10 cellular contexts compared by ENCODE assay signal in genomic region chr21:33655591-33656221, GRCh38. TPM values are rescaled to one million over a fixed set of nuclear protein-coding genes. Genes with fewer than 3 reads are reported as not detected.
DNase-seq lines count a peak whose midpoint lies in the region; ATAC-seq and TF ChIP-seq lines count a peak whose summit lies in the region.
"Had no signal": no experiment of that assay in that cellular context is flagged by ENCODE, and none has a peak within 500 bp of the region (broad histone marks: within the 10 kb centered on the region; RNA-seq: fewer than 3 reads in every experiment).

No MANE protein-coding gene starts in this region.

- peak overlapping the region; percentile 4 to 27 for H2BK12ac ChIP-seq in mesenchymal stem cell (ENCODE audit: low read length in 2 of 2)

- no peak overlapping the region for H3K9ac ChIP-seq in IMR-90 (ENCODE audit: low read depth, low read length)
- H3K9ac ChIP-seq in mesenchymal stem cell (ENCODE audit: low read length) = no peak overlapping the region
- no peak overlapping the region for H3K9ac ChIP-seq in Karpas-422 (ENCODE audit: low read length)

- POLR2A ChIA-PET in IMR-90 (lab: Charles Lee; ENCODE audit: unreplicated experiment) = no interaction called here
- POLR2A ChIA-PET in activated CD4-positive, alpha-beta T cell treated with anti-CD3 and anti-CD28 coated beads for 36 hours (lab: Charles Lee) = no interaction called here

- H3K4ac ChIP-seq in IMR-90 (ENCODE audit: low read depth, low read length) (peak overlapping the region; percentile 93), mesenchymal stem cell (ENCODE audit: low read depth in 1 of 2, low read length in 2 of 2) (no peak overlapping the region)

- H3K4me1 Mint-ChIP-seq in chondrocyte (ENCODE audit: low read depth) = peaks cover 56% of the 10 kb centered on the region
- H3K4me1 Mint-ChIP-seq in activated CD4-positive, alpha-beta T cell treated with anti-CD3 and anti-CD28 coated beads for 36 hours = no peaks in the 10 kb centered on the region

- H2BK15ac ChIP-seq in IMR-90 (ENCODE audit: low read depth, low read length) (peak overlapping the region; percentile 93), mesenchymal stem cell (ENCODE audit: low read depth, poor library complexity, severe bottlenecking) (no peak overlapping the region)

- H3K4me2 ChIP-seq in IMR-90 (ENCODE audit: low read depth, low read length) (peak overlapping the region; percentile 57), mesenchymal stem cell (ENCODE audit: low read length, poor library complexity, severe bottlenecking) (no peak overlapping the region), Karpas-422 (ENCODE audit: low read depth, low read length, poor library complexity, severe bottlenecking) (no peak overlapping the region)

- H2AFZ ChIP-seq in IMR-90 (replicated peaks; ENCODE audit: low read length, poor library complexity) = no peak overlapping the region
- no peak overlapping the region for H2AFZ ChIP-seq in mesenchymal stem cell (ENCODE audit: low read depth, low read length)
- H2AFZ ChIP-seq in Karpas-422 (ENCODE audit: low read length) = no peak overlapping the region

- no peaks in the 10 kb centered on the region for H3K27me3 Mint-ChIP-seq in chondrocyte (ENCODE audit: low read depth)
- no peaks in the 10 kb centered on the region for H3K27me3 Mint-ChIP-seq in activated CD4-positive, alpha-beta T cell treated with anti-CD3 and anti-CD28 coated beads for 36 hours
- H3K27me3 Mint-ChIP-seq: activated naive CD8-positive, alpha-beta T cell had no signal

- no peak overlapping the region for H3K4me3 Mint-ChIP-seq in chondrocyte (ENCODE audit: unreplicated experiment)
- H3K4me3 Mint-ChIP-seq in activated CD4-positive, alpha-beta T cell treated with anti-CD3 and anti-CD28 coated beads for 36 hours = no peak overlapping the region
- H3K4me3 Mint-ChIP-seq: activated naive CD8-positive, alpha-beta T cell had no signal

- DNase-seq in AG08396 (ENCODE audit: low spot score) (peak; percentile 59), IMR-90 (peak; percentile 97), chondrocyte (ENCODE audit: low spot score) (no peak), mesenchymal stem cell (peak; percentile 84), Karpas-422 (no peak), NCI-H2107 (lab: John Stamatoyannopoulos, UW) (no peak), esophagus muscularis mucosa (ENCODE audit: extremely low spot score) (no peak)
- no peak for DNase-seq in activated CD4-positive, alpha-beta T cell treated with anti-CD3 and anti-CD28 coated beads for 36 hours
- DNase-seq: DND-41 had no signal

- peak overlapping the region; percentile 52 for H3K56ac ChIP-seq in IMR-90 (ENCODE audit: extremely low read depth, insufficient read depth, low read length)

- no TSS peak for BruUV-seq in IMR-90 (replicated peaks; lab: Mats Ljungman, UMichigan)

- ATAC-seq in IMR-90 (ENCODE audit: low read depth) = peak; percentile 88
- no peak for ATAC-seq in activated CD4-positive, alpha-beta T cell treated with anti-CD3 and anti-CD28 coated beads for 36 hours

- H3K9me3 ChIP-seq in IMR-90 (ENCODE audit: control insufficient read depth, insufficient read depth, low read length) (no peaks in the 10 kb centered on the region), mesenchymal stem cell (ENCODE audit: control insufficient read depth, low read length) (no peaks in the 10 kb centered on the region), Karpas-422 (ENCODE audit: low read length) (no peaks in the 10 kb centered on the region), esophagus muscularis mucosa (no peaks in the 10 kb centered on the region)

- H3K27ac ChIP-seq in IMR-90 (ENCODE audit: insufficient read depth, low read length) = peak overlapping the region; percentile 92
- H3K27ac ChIP-seq in mesenchymal stem cell (ENCODE audit: low read length, poor library complexity, severe bottlenecking) = peak overlapping the region; percentile 97
- H3K27ac ChIP-seq in Karpas-422 (ENCODE audit: low read length) = no peak overlapping the region
- peak overlapping the region in 2 of 4 donors; percentile 11 to 15 for H3K27ac ChIP-seq in esophagus muscularis mucosa (replicated peaks in 1 of 4)

- H2BK5ac ChIP-seq in IMR-90 (ENCODE audit: low read depth, low read length, poor library complexity, severe bottlenecking) (peak overlapping the region; percentile 95), mesenchymal stem cell (ENCODE audit: low read depth, low read length, poor library complexity, severe bottlenecking) (no peak overlapping the region)

- H3K18ac ChIP-seq in IMR-90 (ENCODE audit: low read depth, low read length) = peak overlapping the region; percentile 93
- H3K18ac ChIP-seq in mesenchymal stem cell (ENCODE audit: low read depth in 1 of 2, low read length in 2 of 2) = no peak overlapping the region

- TF ChIP-seq RAD21 in IMR-90 (IDR thresholded peaks at IDR 0.05; ENCODE audit: low read length) = no peak

- peak overlapping the region; percentile 91 for H2BK20ac ChIP-seq in IMR-90 (ENCODE audit: low read depth, low read length)

- in situ Hi-C loops in IMR-90 (cut with MboI; ENCODE audit: low sequenced_read_pairs) = no loop called here

- H3K79me1 ChIP-seq in IMR-90 (ENCODE audit: low read depth in 1 of 2, low read length in 2 of 2) (peaks cover 42 to 70% of the 10 kb centered on the region in 2 experiments), mesenchymal stem cell (replicated peaks; ENCODE audit: low read length, poor library complexity, severe bottlenecking) (peaks cover 5% of the 10 kb centered on the region)

- H3K4me1 ChIP-seq in IMR-90 (ENCODE audit: control insufficient read depth, insufficient read depth, low read length) (peaks cover 11% of the 10 kb centered on the region), mesenchymal stem cell (ENCODE audit: control insufficient read depth, insufficient read depth, low read depth, low read length) (peaks cover 12% of the 10 kb centered on the region), Karpas-422 (ENCODE audit: low read length) (no peaks in the 10 kb centered on the region), esophagus muscularis mucosa (peaks cover 27 to 56% (median 34%) of the 10 kb centered on the region in 4 donors)

- H4K91ac ChIP-seq in IMR-90 (ENCODE audit: insufficient read depth, low read depth, low read length) (peak overlapping the region; percentile 85), mesenchymal stem cell (ENCODE audit: low read length) (no peak overlapping the region)

- H3K79me2 ChIP-seq in Karpas-422 (ENCODE audit: low read length) = no peaks in the 10 kb centered on the region

- peak overlapping the region; percentile 92 for H2AK5ac ChIP-seq in IMR-90 (ENCODE audit: low read depth, low read length)
- no peak overlapping the region for H2AK5ac ChIP-seq in mesenchymal stem cell (ENCODE audit: low read length, severe bottlenecking)

- TF ChIP-seq POLR2A in IMR-90 (IDR thresholded peaks at IDR 0.05; ENCODE audit: low read depth, low read length) = no peak
- TF ChIP-seq POLR2A in esophagus muscularis mucosa (IDR thresholded peaks at IDR 0.05; ENCODE audit: low read depth) = no peak

- H3K14ac ChIP-seq in IMR-90 (replicated peaks; ENCODE audit: low read depth, low read length) (peak overlapping the region; percentile 40), mesenchymal stem cell (ENCODE audit: low read length in 2 of 2) (no peak overlapping the region)

- H2AK9ac ChIP-seq in IMR-90 (replicated peaks; ENCODE audit: low read depth, low read length, poor library complexity) = no peak overlapping the region

- CTCF ChIA-PET in IMR-90 (lab: Yijun Ruan, JAX) = no interaction called here
- CTCF ChIA-PET in activated CD4-positive, alpha-beta T cell treated with anti-CD3 and anti-CD28 coated beads for 36 hours (lab: Charles Lee) = no interaction called here

- H3K4me3 ChIP-seq in IMR-90 (ENCODE audit: insufficient read depth, low read depth, low read length) (no peak overlapping the region), mesenchymal stem cell (ENCODE audit: insufficient read depth in 1 of 2, low read depth in 1 of 2, low read length in 2 of 2) (no peak overlapping the region), Karpas-422 (ENCODE audit: low read length) (no peak overlapping the region), esophagus muscularis mucosa (no peak overlapping the region)

- intact Hi-C loops in IMR-90 (cut with micrococcal nuclease) = loop anchor here (2.0 kb wide), 1 partner anchor 29 kb away; no protein-coding TSS in a partner anchor
- intact Hi-C loops in activated CD4-positive, alpha-beta T cell treated with anti-CD3 and anti-CD28 coated beads for 36 hours (cut with DNase I, micrococcal nuclease) = no loop called here
- intact Hi-C loops in esophagus muscularis mucosa (cut with DNase I) = no loop called here

- dilution Hi-C loops in IMR-90 (cut with HindIII; ENCODE audit: low sequenced_read_pairs, unreplicated experiment) = no loop called here

- peak overlapping the region; percentile 92 for H2BK120ac ChIP-seq in IMR-90 (ENCODE audit: low read depth, low read length)
- no peak overlapping the region for H2BK120ac ChIP-seq in mesenchymal stem cell (ENCODE audit: low read depth, low read length)

- TF ChIP-seq CTCF in IMR-90 (conservative IDR thresholded peaks at IDR 0.05; ENCODE audit: low read depth, low read length) = no peak
- TF ChIP-seq CTCF in chondrocyte (IDR thresholded peaks at IDR 0.05) = no peak
- no peak for TF ChIP-seq CTCF in esophagus muscularis mucosa (IDR thresholded peaks at IDR 0.05)

- H4K5ac ChIP-seq in IMR-90 (ENCODE audit: low read depth, low read length) = peak overlapping the region; percentile 94

- H3K36me3 ChIP-seq in IMR-90 (ENCODE audit: control insufficient read depth, insufficient read depth, low read length) = no peaks in the 10 kb centered on the region
- no peaks in the 10 kb centered on the region for H3K36me3 ChIP-seq in mesenchymal stem cell (ENCODE audit: control insufficient read depth in 1 of 2, insufficient read depth in 2 of 2, low read depth in 1 of 2, low read length in 2 of 2)
- H3K36me3 ChIP-seq in Karpas-422 (ENCODE audit: insufficient read depth, low read length) = no peaks in the 10 kb centered on the region
- H3K36me3 ChIP-seq in esophagus muscularis mucosa = no peaks in the 10 kb centered on the region

- peaks cover under 1% of the 10 kb centered on the region for H3K9me3 Mint-ChIP-seq in chondrocyte (ENCODE audit: low read depth)
- H3K9me3 Mint-ChIP-seq in activated CD4-positive, alpha-beta T cell treated with anti-CD3 and anti-CD28 coated beads for 36 hours (ENCODE audit: low read depth) = no peaks in the 10 kb centered on the region

- H3K23ac ChIP-seq in IMR-90 (ENCODE audit: low read depth, low read length) = peak overlapping the region; percentile 32; the same call in 1 of the 2 replicates
- H3K23ac ChIP-seq in mesenchymal stem cell (ENCODE audit: low read length in 2 of 2) = no peak overlapping the region

- H3K36me3 Mint-ChIP-seq in chondrocyte (ENCODE audit: low read depth) = no peaks in the 10 kb centered on the region
- no peaks in the 10 kb centered on the region for H3K36me3 Mint-ChIP-seq in activated CD4-positive, alpha-beta T cell treated with anti-CD3 and anti-CD28 coated beads for 36 hours (ENCODE audit: low read depth)

- TF ChIP-seq EP300 in esophagus muscularis mucosa (IDR thresholded peaks at IDR 0.05) = no peak

- peak overlapping the region; percentile 95 for H3K27ac Mint-ChIP-seq in chondrocyte (ENCODE audit: unreplicated experiment)
- no peak overlapping the region for H3K27ac Mint-ChIP-seq in activated CD4-positive, alpha-beta T cell treated with anti-CD3 and anti-CD28 coated beads for 36 hours
- H3K27ac Mint-ChIP-seq: activated naive CD8-positive, alpha-beta T cell had no signal

- H4K8ac ChIP-seq in IMR-90 (ENCODE audit: low read depth in 2 of 2, low read length in 2 of 2) (peak overlapping the region; percentile 18 to 89), mesenchymal stem cell (ENCODE audit: low read length) (no peak overlapping the region)

- peaks cover 16% of the 10 kb centered on the region; the same call in 1 of the 2 replicates for H4K20me1 ChIP-seq in IMR-90 (ENCODE audit: insufficient read depth, low read length)
- H4K20me1 ChIP-seq in Karpas-422 (ENCODE audit: insufficient read depth, low read depth, low read length) = 0 out of 2 replicates have a peak, but pooled peaks cover 4% of the 10 kb centered on the region

- H3K27me3 ChIP-seq in IMR-90 (ENCODE audit: control insufficient read depth, insufficient read depth, low read length) = no peaks in the 10 kb centered on the region
- no peaks in the 10 kb centered on the region for H3K27me3 ChIP-seq in mesenchymal stem cell (ENCODE audit: control insufficient read depth in 1 of 2, insufficient read depth in 1 of 2, low read length in 2 of 2)
- no peaks in the 10 kb centered on the region for H3K27me3 ChIP-seq in Karpas-422 (ENCODE audit: low read length)
- H3K27me3 ChIP-seq in esophagus muscularis mucosa = no peaks in the 10 kb centered on the region

- no CpG with 5 or more reads among the region's 8 CpGs for WGBS in IMR-90 (ENCODE audit: extremely low coverage in 2 of 2, insufficient read length in 1 of 2), 2 experiments
- 13% methylated on average over 8 of the region's 8 CpGs for WGBS in mesenchymal stem cell
- 66% methylated on average over 8 of the region's 8 CpGs for WGBS in esophagus muscularis mucosa

- H3K9me1 ChIP-seq in IMR-90 (ENCODE audit: insufficient read depth, low read length) = peaks cover 13% of the 10 kb centered on the region

- no peaks in the 10 kb centered on the region for H3K9me2 ChIP-seq in Karpas-422 (replicated peaks; ENCODE audit: insufficient read depth, low read length)

RNA-seq across cellular contexts. Expression of gene ITSN1, which starts 13.4 kb away (rescaled TPM):
- total RNA-seq in IMR-90 (2012; rRNA removed) (56.4 and 62.0 TPM in 2 replicates), chondrocyte (29.8 to 39.7 TPM (median 31.3 TPM) in 3 replicates), esophagus muscularis mucosa (10 to 100 TPM; 31.1 to 42.5 (median 35.9) TPM)
- polyA plus RNA-seq in IMR-90 (2012; rRNA removed) = 40.3 and 45.4 TPM in 2 replicates
- 25.6 and 29.6 TPM in 2 replicates for polyA plus RNA-seq in IMR-90 (2012; cell fraction: cytosol; rRNA removed)
- 68.1 and 155 TPM in 2 replicates for polyA plus RNA-seq in IMR-90 (2012; cell fraction: nucleus; rRNA removed; ENCODE audit: low replicate concordance)
- polyA plus RNA-seq in mesenchymal stem cell (2013, experiment 1 of 2) = 32.0 TPM
- polyA plus RNA-seq in mesenchymal stem cell (2013, experiment 2 of 2) = 30.6 TPM
- 1 to 10 TPM; 5.7 to 7.3 TPM for total RNA-seq in activated CD4-positive, alpha-beta T cell treated with anti-CD3 and anti-CD28 coated beads for 36 hours
- 2.3 TPM in 2 replicates for total RNA-seq in Karpas-422 (2014; rRNA removed; shearing (Covaris generic); ENCODE audit: low replicate concordance)

RNA-seq across cellular contexts. Expression of gene CRYZL1, which starts 14.2 kb away (rescaled TPM):
- total RNA-seq in IMR-90 (2012; rRNA removed) (19.9 and 23.1 TPM in 2 replicates), chondrocyte (30.4 to 39.9 TPM (median 30.7 TPM) in 3 replicates), esophagus muscularis mucosa (10 to 100 TPM; 26.8 to 40.3 (median 32.4) TPM)
- polyA plus RNA-seq in IMR-90 (2012; rRNA removed) = 23.7 and 28.5 TPM in 2 replicates
- 6.0 and 13.5 TPM in 2 replicates for polyA plus RNA-seq in IMR-90 (2012; cell fraction: cytosol; rRNA removed)
- polyA plus RNA-seq in IMR-90 (2012; cell fraction: nucleus; rRNA removed; ENCODE audit: low replicate concordance) = 4.7 and 68.1 TPM in 2 replicates
- polyA plus RNA-seq in mesenchymal stem cell (2013, experiment 1 of 2) = 34.0 TPM
- 33.9 TPM for polyA plus RNA-seq in mesenchymal stem cell (2013, experiment 2 of 2)
- total RNA-seq in activated CD4-positive, alpha-beta T cell treated with anti-CD3 and anti-CD28 coated beads for 36 hours = 10 to 100 TPM; 31.4 to 35.2 TPM
- total RNA-seq in Karpas-422 (2014; rRNA removed; shearing (Covaris generic); ENCODE audit: low replicate concordance) = 38.9 and 43.6 TPM in 2 replicates

Comparison
In these comparisons a context has a peak if more than half of its experiments do, and no peak if none do; other contexts are left out.
1. DNase-seq: peak in AG08396 (single experiment), IMR-90 (single experiment) and mesenchymal stem cell (single experiment); none in chondrocyte (single experiment), activated CD4-positive, alpha-beta T cell treated with anti-CD3 and anti-CD28 coated beads for 36 hours (single experiment), Karpas-422 (single experiment), NCI-H2107 (single experiment) and esophagus muscularis mucosa (single experiment).